Comparison of ENCODE assay signal across 8 cellular contexts in genomic region chr2:9002637-9003365, GRCh38. TPM values are rescaled to one million over a fixed set of nuclear protein-coding genes. Genes with fewer than 3 reads are reported as not detected.
DNase-seq lines count a peak whose midpoint lies in the region; ATAC-seq and TF ChIP-seq lines count a peak whose summit lies in the region.

No MANE protein-coding gene starts in this region.

- H3K36me3 ChIP-seq in ectodermal cell (ENCODE audit: control insufficient read depth, insufficient read depth, low read length) (no peaks in the 10 kb centered on the region), mesendoderm (ENCODE audit: control insufficient read depth, insufficient read depth, low read length) (no peaks in the 10 kb centered on the region), testis (ENCODE audit: low read depth, missing control alignments) (no peaks in the 10 kb centered on the region)

- no peak overlapping the region for H3K23ac ChIP-seq in mesendoderm (ENCODE audit: low read length)

- no peak for TF ChIP-seq POLR2A in testis (IDR thresholded peaks at IDR 0.05)

- no peak overlapping the region for H3K27ac ChIP-seq in ectodermal cell (ENCODE audit: insufficient read depth, low read depth, low read length, poor library complexity, severe bottlenecking)
- H3K27ac ChIP-seq in mesendoderm (ENCODE audit: low read depth, low read length): peak overlapping the region; percentile 60
- peak overlapping the region in 1 of 2 donors; percentile 84 for H3K27ac ChIP-seq in testis

- H2BK120ac ChIP-seq in mesendoderm (ENCODE audit: low read depth, low read length): peak overlapping the region; percentile 45

- H3K4me2 ChIP-seq in mesendoderm (ENCODE audit: low read length): peak overlapping the region; percentile 75

- H3K4me3 ChIP-seq in ectodermal cell (ENCODE audit: insufficient read depth, low read depth, low read length) (peak overlapping the region; percentile 80), mesendoderm (ENCODE audit: low read length) (peak overlapping the region; percentile 80), testis (peak overlapping the region; percentile 64 to 72)

- H3K79me1 ChIP-seq in mesendoderm (ENCODE audit: low read length): peaks cover 4% of the 10 kb centered on the region

- H2BK15ac ChIP-seq in mesendoderm (replicated peaks; ENCODE audit: low read depth): no peak overlapping the region

- H2BK5ac ChIP-seq in mesendoderm (ENCODE audit: low read length): no peak overlapping the region

- peak; percentile 4 for ATAC-seq in HG03095 (IDR thresholded peaks at IDR 0.05; ENCODE audit: unreplicated experiment)
- no peak for ATAC-seq in HG02571 (IDR thresholded peaks at IDR 0.05; ENCODE audit: unreplicated experiment)

- no peak overlapping the region for H2AK5ac ChIP-seq in mesendoderm (ENCODE audit: low read length)

- intact Hi-C loops in testis (cut with DNase I; ENCODE audit: low total_unique reads): no loop called here

- H3K27me3 ChIP-seq in ectodermal cell (ENCODE audit: control insufficient read depth, insufficient read depth, low read length, poor library complexity, severe bottlenecking) (peaks cover 16% of the 10 kb centered on the region), mesendoderm (ENCODE audit: insufficient read depth, low read length, poor library complexity) (no peaks in the 10 kb centered on the region), testis (no peaks in the 10 kb centered on the region)

- no peak overlapping the region for H4K8ac ChIP-seq in mesendoderm (ENCODE audit: low read depth, low read length)

- peak overlapping the region; percentile 84 for H3K9ac ChIP-seq in mesendoderm (ENCODE audit: low read length)

- no peaks in the 10 kb centered on the region for H3K9me3 ChIP-seq in ectodermal cell (ENCODE audit: control insufficient read depth, low read length)
- no peaks in the 10 kb centered on the region for H3K9me3 ChIP-seq in testis

- TF ChIP-seq CTCF in testis (IDR thresholded peaks at IDR 0.05): no peak

- H3K4ac ChIP-seq in mesendoderm (ENCODE audit: low read depth, low read length): peak overlapping the region; percentile 93

- H3K79me2 ChIP-seq in mesendoderm (ENCODE audit: control insufficient read depth, insufficient read depth, low read length): peaks cover 40% of the 10 kb centered on the region

- WGBS in ectodermal cell, 2 experiments: 1% methylated on average over 44 of the region's 44 CpGs
- no CpG with 5 or more reads among the region's 44 CpGs for WGBS in mesendoderm (ENCODE audit: extremely low coverage, insufficient coverage, low lambda C conversion rate)
- 3% methylated on average over 22 to 23 of the region's 44 CpGs for WGBS in testis, 2 donors

- H3K4me1 ChIP-seq in ectodermal cell (ENCODE audit: control insufficient read depth, insufficient read depth, low read length): peaks cover 9% of the 10 kb centered on the region
- peaks cover 2% of the 10 kb centered on the region for H3K4me1 ChIP-seq in mesendoderm (ENCODE audit: control insufficient read depth, low read depth, low read length)
- H3K4me1 ChIP-seq in testis: no peaks in the 10 kb centered on the region

- H3K56ac ChIP-seq in mesendoderm (ENCODE audit: low read length): peak overlapping the region; percentile 91

- peak overlapping the region; percentile 91 for H3K18ac ChIP-seq in mesendoderm (ENCODE audit: low read length)

- H4K5ac ChIP-seq in mesendoderm (ENCODE audit: low read length): no peak overlapping the region

- DNase-seq in ELF-1 (ENCODE audit: low read depth, low spot score) (peak; percentile 47), T-helper 9 cell (peak; percentile 4), mesendoderm (peak; percentile 70), testis (no peak)
- no peak for DNase-seq in activated CD4-positive, CD25-positive, alpha-beta regulatory T cell (lab: John Stamatoyannopoulos, UW)

RNA-seq across cellular contexts. Expression of gene MBOAT2, which starts 0.7 kb away (rescaled TPM):
- polyA plus RNA-seq in ectodermal cell (2013, experiment 1 of 4): 40.5 TPM
- 48.1 TPM for polyA plus RNA-seq in ectodermal cell (2013, experiment 2 of 4)
- 39.0 TPM for polyA plus RNA-seq in ectodermal cell (2013, experiment 3 of 4)
- polyA plus RNA-seq in ectodermal cell (2013, experiment 4 of 4): 46.0 TPM
- 11.0 TPM for polyA plus RNA-seq in mesendoderm (2013, experiment 1 of 2)
- 11.2 TPM for polyA plus RNA-seq in mesendoderm (2013, experiment 2 of 2)
- 10 to 100 TPM; 24.2 to 24.8 TPM for total RNA-seq in testis
- polyA plus RNA-seq in testis (ENCODE audit: insufficient read depth, low read depth, low replicate concordance): 21.2 TPM

Comparison
In these comparisons a context has a peak if more than half of its experiments do, and no peak if none do; other contexts are left out.
1. DNase-seq: peak in ELF-1 (single experiment), T-helper 9 cell (single experiment) and mesendoderm (single experiment); none in testis (single experiment) and activated CD4-positive, CD25-positive, alpha-beta regulatory T cell (0 of 4).
2. Peak in every context shown above with its lines, with median percentiles within 50 percentile points of each other: H3K4me3 ChIP-seq.